In genomic region chr1:233584376-233584775, GRCh38 we compare ENCODE assay signal across 39 cellular contexts. TPM values are rescaled to one million over a fixed set of nuclear protein-coding genes. Genes with fewer than 3 reads are reported as not detected.
"Had no signal": no experiment of that assay in that cellular context is flagged by ENCODE, and none has a peak within 500 bp of the region (broad histone marks: within the 10 kb centered on the region; RNA-seq: fewer than 3 reads in every experiment).

No MANE protein-coding gene starts in this region.

- H3K9me3 ChIP-seq: adrenal gland, ascending aorta, body of pancreas had no signal

- H3K27ac ChIP-seq: adrenal gland, ascending aorta, body of pancreas, brain microvascular endothelial cell, breast epithelium, cardiac muscle cell had no signal

- H3K9me3 Mint-ChIP-seq: activated naive CD4-positive, alpha-beta T cell treated with anti-CD3 and anti-CD28 coated beads for 36 hours; activated naive CD4-positive, alpha-beta T cell treated with anti-CD3 and anti-CD28 coated beads, Interleukin-2, amount 10 ng/mL, durations not matched to agents 7 days and 5 days; activated naive CD8-positive, alpha-beta T cell treated with anti-CD3 and anti-CD28 coated beads, Interleukin-2, amount 10 ng/mL, durations not matched to agents 7 days and 5 days; activated T-helper 1 cell treated with anti-CD3 and anti-CD28 coated beads, Interleukin-12 subunit alpha, Interleukin-12 subunit beta, Interleukin-2, Interleukin-4 antibody, amounts not matched to agents 30 ng/mL and 10 ng/mL and 1 ng/mL, durations not matched to agents 14 hours and 24 hours and 36 hours; activated T-helper 17 cell treated with anti-CD3 and anti-CD28 coated beads, Interleukin-2, amount 50 U/mL, for 72 hours; central memory CD8-positive, alpha-beta T cell had no signal

- H3K27ac Mint-ChIP-seq: activated naive CD4-positive, alpha-beta T cell treated with anti-CD3 and anti-CD28 coated beads for 36 hours; activated naive CD4-positive, alpha-beta T cell treated with anti-CD3 and anti-CD28 coated beads, Interleukin-2, amount 10 ng/mL, durations not matched to agents 7 days and 5 days; activated naive CD4-positive, alpha-beta T cell treated with anti-CD3 and anti-CD28 coated beads, Interleukin-2, amount 50 U/mL, for 24 hours; activated naive CD4-positive, alpha-beta T cell treated with anti-CD3 and anti-CD28 coated beads, Interleukin-2, amount 50 U/mL, for 72 hours; activated naive CD8-positive, alpha-beta T cell; activated naive CD8-positive, alpha-beta T cell treated with anti-CD3 and anti-CD28 coated beads for 36 hours; activated naive CD8-positive, alpha-beta T cell treated with anti-CD3 and anti-CD28 coated beads, Interleukin-2, amount 10 ng/mL, durations not matched to agents 7 days and 5 days; activated naive CD8-positive, alpha-beta T cell treated with anti-CD3 and anti-CD28 coated beads, Interleukin-2, amount 50 U/mL, for 24 hours; activated T-cell treated with anti-CD3 and anti-CD28 coated beads, Interleukin-2, amount 50 U/mL, for 24 hours; activated T-cell treated with anti-CD3 and anti-CD28 coated beads, Interleukin-2, amount 50 U/mL, for 72 hours; activated T-helper 1 cell treated with anti-CD3 and anti-CD28 coated beads, Interleukin-12 subunit alpha, Interleukin-12 subunit beta, Interleukin-2, Interleukin-4 antibody, amounts not matched to agents 30 ng/mL and 10 ng/mL and 1 ng/mL, durations not matched to agents 14 hours and 24 hours and 36 hours; activated T-helper 17 cell treated with anti-CD3 and anti-CD28 coated beads, Interleukin-2, amount 50 U/mL, for 72 hours; activated T-helper 2 cell treated with anti-CD3 and anti-CD28 coated beads, Interferon-gamma antibody, Interleukin-2, Interleukin-4, amounts not matched to agents 10 μg/mL and 5 μg/mL and 100 μg/mL, durations not matched to agents 14 hours and 24 hours and 36 hours; brain had no signal

- DNase-seq: activated effector memory CD4-positive, alpha-beta T cell treated with anti-CD3 and anti-CD28 coated beads, Interleukin-2, amount 50 U/mL, for 16 hours; activated effector memory CD4-positive, alpha-beta T cell treated with Interleukin-2 at 50 U/mL for 16 hours; activated gamma-delta T cell treated with Interleukin-2 at 50 U/mL for 16 hours; activated naive CD4-positive, alpha-beta T cell; activated naive CD4-positive, alpha-beta T cell treated with anti-CD3 and anti-CD28 coated beads for 36 hours; activated naive CD4-positive, alpha-beta T cell treated with anti-CD3 and anti-CD28 coated beads, Interleukin-2, amount 10 ng/mL, durations not matched to agents 7 days and 5 days; activated naive CD4-positive, alpha-beta T cell treated with anti-CD3 and anti-CD28 coated beads, Interleukin-2, amount 50 U/mL, for 16 hours; activated naive CD4-positive, alpha-beta T cell treated with Interleukin-2 at 50 U/mL for 16 hours; activated naive CD8-positive, alpha-beta T cell treated with anti-CD3 and anti-CD28 coated beads for 36 hours; activated naive CD8-positive, alpha-beta T cell treated with anti-CD3 and anti-CD28 coated beads, Interleukin-2, amount 10 ng/mL, durations not matched to agents 7 days and 5 days; activated naive CD8-positive, alpha-beta T cell treated with anti-CD3 and anti-CD28 coated beads, Interleukin-2, amount 50 U/mL, for 24 hours; activated T-cell treated with anti-CD3 and anti-CD28 coated beads, Interleukin-2, amount 50 U/mL, for 1 hour; activated T-cell treated with anti-CD3 and anti-CD28 coated beads, Interleukin-2, amount 50 U/mL, for 24 hours; activated T-cell treated with anti-CD3 and anti-CD28 coated beads, Interleukin-2, amount 50 U/mL, for 4 hours; activated T-cell treated with anti-CD3 and anti-CD28 coated beads, Interleukin-2, amount 50 U/mL, for 48 hours; activated T-cell treated with anti-CD3 and anti-CD28 coated beads, Interleukin-2, amount 50 U/mL, for 72 hours; adrenal gland; amniotic stem cell; amygdala; anterior cingulate cortex; aorta; body of pancreas; brain microvascular endothelial cell; caudate nucleus; central memory CD4-positive, alpha-beta T cell; cerebellar nuclear complex had no signal

- H3K4me3 ChIP-seq: adrenal gland, ascending aorta, body of pancreas, breast epithelium, cardiac muscle cell had no signal

- H3K4me1 Mint-ChIP-seq: activated naive CD4-positive, alpha-beta T cell treated with anti-CD3 and anti-CD28 coated beads, Interleukin-2, amount 10 ng/mL, durations not matched to agents 7 days and 5 days; activated naive CD4-positive, alpha-beta T cell treated with anti-CD3 and anti-CD28 coated beads, Interleukin-2, amount 50 U/mL, for 24 hours; activated naive CD8-positive, alpha-beta T cell treated with anti-CD3 and anti-CD28 coated beads for 36 hours; activated naive CD8-positive, alpha-beta T cell treated with anti-CD3 and anti-CD28 coated beads, Interleukin-2, amount 10 ng/mL, durations not matched to agents 7 days and 5 days; activated naive CD8-positive, alpha-beta T cell treated with anti-CD3 and anti-CD28 coated beads, Interleukin-2, amount 50 U/mL, for 24 hours; activated T-helper 17 cell treated with anti-CD3 and anti-CD28 coated beads, Interleukin-2, amount 50 U/mL, for 72 hours; central memory CD8-positive, alpha-beta T cell had no signal

- FAIRE-seq: astrocyte, bronchial epithelial cell had no signal

- ATAC-seq: activated naive CD4-positive, alpha-beta T cell treated with anti-CD3 and anti-CD28 coated beads, Interleukin-2, amount 50 U/mL, for 72 hours; activated naive CD8-positive, alpha-beta T cell treated with anti-CD3 and anti-CD28 coated beads, Interleukin-2, amount 50 U/mL, for 24 hours; activated T-cell treated with anti-CD3 and anti-CD28 coated beads, Interleukin-2, amount 50 U/mL, for 4 hours; activated T-cell treated with anti-CD3 and anti-CD28 coated beads, Interleukin-2, amount 50 U/mL, for 72 hours; activated T-helper 17 cell treated with anti-CD3 and anti-CD28 coated beads, Interleukin-2, amount 50 U/mL, for 72 hours; body of pancreas had no signal

- H3K36me3 Mint-ChIP-seq: activated naive CD4-positive, alpha-beta T cell treated with anti-CD3 and anti-CD28 coated beads, Interleukin-2, amount 10 ng/mL, durations not matched to agents 7 days and 5 days; activated naive CD4-positive, alpha-beta T cell treated with anti-CD3 and anti-CD28 coated beads, Interleukin-2, amount 50 U/mL, for 24 hours; activated naive CD8-positive, alpha-beta T cell; activated naive CD8-positive, alpha-beta T cell treated with anti-CD3 and anti-CD28 coated beads for 36 hours; activated naive CD8-positive, alpha-beta T cell treated with anti-CD3 and anti-CD28 coated beads, Interleukin-2, amount 10 ng/mL, durations not matched to agents 7 days and 5 days; brain had no signal

- H3K4me1 ChIP-seq: adrenal gland, ascending aorta, body of pancreas, breast epithelium had no signal

- H3K36me3 ChIP-seq: adrenal gland, ascending aorta, brain microvascular endothelial cell, breast epithelium, cardiac muscle cell had no signal

- H3K27me3 ChIP-seq: adrenal gland, ascending aorta, body of pancreas, brain microvascular endothelial cell, breast epithelium, cardiac muscle cell had no signal

- H3K4me3 Mint-ChIP-seq: activated naive CD4-positive, alpha-beta T cell treated with anti-CD3 and anti-CD28 coated beads for 36 hours; activated naive CD4-positive, alpha-beta T cell treated with anti-CD3 and anti-CD28 coated beads, Interleukin-2, amount 10 ng/mL, durations not matched to agents 7 days and 5 days; activated naive CD4-positive, alpha-beta T cell treated with anti-CD3 and anti-CD28 coated beads, Interleukin-2, amount 50 U/mL, for 24 hours; activated naive CD8-positive, alpha-beta T cell; activated naive CD8-positive, alpha-beta T cell treated with anti-CD3 and anti-CD28 coated beads for 36 hours; activated naive CD8-positive, alpha-beta T cell treated with anti-CD3 and anti-CD28 coated beads, Interleukin-2, amount 10 ng/mL, durations not matched to agents 7 days and 5 days; activated naive CD8-positive, alpha-beta T cell treated with anti-CD3 and anti-CD28 coated beads, Interleukin-2, amount 50 U/mL, for 24 hours; activated T-cell treated with anti-CD3 and anti-CD28 coated beads, Interleukin-2, amount 50 U/mL, for 24 hours; activated T-cell treated with anti-CD3 and anti-CD28 coated beads, Interleukin-2, amount 50 U/mL, for 4 hours; activated T-cell treated with anti-CD3 and anti-CD28 coated beads, Interleukin-2, amount 50 U/mL, for 72 hours; activated T-helper 1 cell treated with anti-CD3 and anti-CD28 coated beads, Interleukin-12 subunit alpha, Interleukin-12 subunit beta, Interleukin-2, Interleukin-4 antibody, amounts not matched to agents 30 ng/mL and 10 ng/mL and 1 ng/mL, durations not matched to agents 14 hours and 24 hours and 36 hours; activated T-helper 17 cell treated with anti-CD3 and anti-CD28 coated beads, Interleukin-2, amount 50 U/mL, for 72 hours; brain; central memory CD8-positive, alpha-beta T cell had no signal

RNA-seq across cellular contexts. Expression of gene KCNK1, which starts 29.5 kb away (rescaled TPM):
- total RNA-seq: activated naive CD8-positive, alpha-beta T cell treated with anti-CD3 and anti-CD28 coated beads for 36 hours; activated naive CD8-positive, alpha-beta T cell treated with anti-CD3 and anti-CD28 coated beads, Interleukin-2, amount 10 ng/mL, durations not matched to agents 7 days and 5 days had no signal
